10 cellular contexts compared by ENCODE assay signal in the genomic region with DNA sequence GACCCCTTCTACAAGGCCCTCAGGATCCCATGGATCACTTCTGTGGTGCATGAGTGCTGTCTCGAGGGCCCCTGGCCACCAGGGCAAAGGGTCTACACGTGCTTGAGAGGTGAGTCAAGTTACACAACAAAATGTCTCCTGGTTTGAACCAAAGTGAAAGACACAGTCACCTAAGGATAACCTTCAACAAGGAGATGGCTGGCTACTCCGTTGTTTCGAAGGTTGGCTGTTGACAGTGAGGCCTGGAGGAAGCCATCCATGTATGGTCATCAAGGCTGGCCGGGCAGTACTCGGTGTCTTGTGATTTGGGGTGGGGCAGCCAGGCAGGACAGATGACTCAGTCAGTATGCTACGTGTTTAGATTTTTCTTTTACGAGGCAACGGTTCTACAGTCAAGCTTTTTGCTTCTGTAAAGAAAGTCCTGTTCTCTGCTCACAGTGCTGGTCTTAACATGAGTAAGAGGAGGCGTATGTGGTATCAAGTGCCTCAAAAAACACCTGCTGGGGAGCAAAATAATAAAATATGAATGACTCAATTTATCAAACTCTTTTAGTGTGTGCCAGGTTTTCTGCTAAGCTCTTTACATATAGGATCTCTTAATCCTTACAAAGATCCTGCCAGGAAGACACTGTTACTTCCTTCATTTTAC. TPM values are rescaled to one million over a fixed set of nuclear protein-coding genes. Genes with fewer than 3 reads are reported as not detected.
DNase-seq lines count a peak whose midpoint lies in the region; ATAC-seq, FAIRE-seq and TF ChIP-seq lines count a peak whose summit lies in the region.
"Had no signal": no experiment of that assay in that cellular context is flagged by ENCODE, and none has a peak within 500 bp of the region (broad histone marks: within the 10 kb centered on the region; RNA-seq: fewer than 3 reads in every experiment).

No MANE protein-coding gene starts in this region.

- POLR2A ChIA-PET in OCI-LY7 (lab: Charles Lee) = interaction anchor here (0.6 kb wide), 1 partner anchor 9 kb away, joined by 6 read pairs; no protein-coding TSS in a partner anchor

- H3K4me3 ChIP-seq in brain microvascular endothelial cell (ENCODE audit: low read depth, low read length) = no peak overlapping the region
- no peak overlapping the region for H3K4me3 ChIP-seq in kidney (ENCODE audit: low read length in 2 of 2)
- no peak overlapping the region for H3K4me3 ChIP-seq in thyroid gland (replicated peaks in 1 of 3)
- H3K4me3 ChIP-seq in OCI-LY7 (ENCODE audit: low read depth, low read length, poor library complexity, severe bottlenecking) = no peak overlapping the region

- no TSS peak for BruUV-seq in OCI-LY7 (replicated peaks; lab: Mats Ljungman, UMichigan)

- H3K4me1 Mint-ChIP-seq in stimulated activated naive B cell treated with anti-CD40 and anti-IgM and Interleukin-4, amounts not matched to agents 10 μg/mL and 1 μg/mL and 100 μg/mL, for 72 hours = no peaks in the 10 kb centered on the region

- no peaks in the 10 kb centered on the region for H3K9me3 Mint-ChIP-seq in stimulated activated naive B cell treated with anti-CD40 and anti-IgM and Interleukin-4, amounts not matched to agents 10 μg/mL and 1 μg/mL and 100 μg/mL, for 72 hours

- no peaks in the 10 kb centered on the region for H3K9me3 ChIP-seq in kidney (ENCODE audit: control insufficient read depth in 1 of 2, low read length in 2 of 2)
- no peaks in the 10 kb centered on the region for H3K9me3 ChIP-seq in thyroid gland
- no peaks in the 10 kb centered on the region for H3K9me3 ChIP-seq in OCI-LY7 (ENCODE audit: low read length)

- CTCF ChIA-PET in OCI-LY7 (lab: Charles Lee; ENCODE audit: unreplicated experiment) = no interaction called here

- H3K27me3 Mint-ChIP-seq in stimulated activated naive B cell treated with anti-CD40 and anti-IgM and Interleukin-4, amounts not matched to agents 10 μg/mL and 1 μg/mL and 100 μg/mL, for 72 hours = no peaks in the 10 kb centered on the region

- H3K27me3 ChIP-seq in brain microvascular endothelial cell (replicated peaks) (no peaks in the 10 kb centered on the region), thyroid gland (no peaks in the 10 kb centered on the region)

- no peak overlapping the region for H2AFZ ChIP-seq in OCI-LY7 (ENCODE audit: low read length)

- peak overlapping the region; percentile 79 for H3K27ac ChIP-seq in brain microvascular endothelial cell
- no peak overlapping the region for H3K27ac ChIP-seq in kidney (ENCODE audit: low read depth in 2 of 2, low read length in 2 of 2)
- H3K27ac ChIP-seq in thyroid gland = peak overlapping the region in 1 of 3 donors; percentile 25
- H3K27ac ChIP-seq in OCI-LY7 (ENCODE audit: low read depth, low read length, poor library complexity, severe bottlenecking) = no peak overlapping the region

- TF ChIP-seq CTCF in brain microvascular endothelial cell (IDR thresholded peaks at IDR 0.05; ENCODE audit: low read depth, low read length, missing control alignments) (no peak), kidney (IDR thresholded peaks at IDR 0.05; ENCODE audit: borderline replicate concordance, extremely low read depth, insufficient read depth) (no peak), thyroid gland (IDR thresholded peaks at IDR 0.05) (no peak), OCI-LY7 (conservative IDR thresholded peaks at IDR 0.05; ENCODE audit: low read length) (no peak)

- H3K4me3 Mint-ChIP-seq in stimulated activated naive B cell treated with anti-CD40 and anti-IgM and Interleukin-4, amounts not matched to agents 10 μg/mL and 1 μg/mL and 100 μg/mL, for 72 hours = no peak overlapping the region

- no peaks in the 10 kb centered on the region for H4K20me1 ChIP-seq in OCI-LY7 (ENCODE audit: insufficient read depth, low read length)

- H3K27ac Mint-ChIP-seq in stimulated activated naive B cell treated with anti-CD40 and anti-IgM and Interleukin-4, amounts not matched to agents 10 μg/mL and 1 μg/mL and 100 μg/mL, for 72 hours = no peak overlapping the region

- H3K9ac ChIP-seq in kidney (ENCODE audit: low read length in 2 of 2) = no peak overlapping the region

- H3K9me2 ChIP-seq in OCI-LY7 (ENCODE audit: insufficient read depth, low read length) = no peaks in the 10 kb centered on the region

- no peak for ATAC-seq in GM19452 (IDR thresholded peaks at IDR 0.05; ENCODE audit: unreplicated experiment)
- ATAC-seq in stimulated activated naive B cell treated with anti-CD40 and anti-IgM and Interleukin-4, amounts not matched to agents 10 μg/mL and 1 μg/mL and 100 μg/mL, for 72 hours (replicated peaks) = no peak
- ATAC-seq: left lobe of liver had no signal

- H3K36me3 Mint-ChIP-seq in stimulated activated naive B cell treated with anti-CD40 and anti-IgM and Interleukin-4, amounts not matched to agents 10 μg/mL and 1 μg/mL and 100 μg/mL, for 72 hours = peaks cover 11 to 28% of the 10 kb centered on the region in 2 donors

- in situ Hi-C loops in brain microvascular endothelial cell (cut with HindIII; ENCODE audit: low pct_ligation_motif_present, low sequenced_read_pairs) = no loop called here

- intact Hi-C loops in kidney (cut with DNase I) = no loop called here
- intact Hi-C loops in thyroid gland (cut with DNase I) = no loop called here
- intact Hi-C loops in OCI-LY7 (cut with micrococcal nuclease; ENCODE audit: unreplicated experiment) = no loop called here

- no peaks in the 10 kb centered on the region for H3K36me3 ChIP-seq in brain microvascular endothelial cell (replicated peaks)
- no peaks in the 10 kb centered on the region for H3K36me3 ChIP-seq in kidney (ENCODE audit: control insufficient read depth in 1 of 2, insufficient read depth in 2 of 2, low read length in 2 of 2)
- H3K36me3 ChIP-seq in thyroid gland = no peaks in the 10 kb centered on the region
- no peaks in the 10 kb centered on the region for H3K36me3 ChIP-seq in OCI-LY7 (ENCODE audit: insufficient read depth, low read length)

- H3K4me1 ChIP-seq in kidney (ENCODE audit: control insufficient read depth in 1 of 2, insufficient read depth in 1 of 2, low read depth in 1 of 2, low read length in 2 of 2) = no peaks in the 10 kb centered on the region
- peaks cover 14 to 22% of the 10 kb centered on the region in 2 donors for H3K4me1 ChIP-seq in thyroid gland
- H3K4me1 ChIP-seq in OCI-LY7 (ENCODE audit: insufficient read depth, low read length, poor library complexity, severe bottlenecking) = no peaks in the 10 kb centered on the region

- 65% methylated on average over 10 of the region's 10 CpGs for WGBS in thyroid gland, 2 donors

- H3K79me2 ChIP-seq in OCI-LY7 (ENCODE audit: insufficient read depth, low read depth, low read length) = no peaks in the 10 kb centered on the region

- FAIRE-seq in kidney (lab: Jason Lieb, UNC) = no peak

- peak; percentile 87 for DNase-seq in HPDE6-E6E7 (ENCODE audit: extremely low spot score)
- peak; percentile 95 for DNase-seq in brain microvascular endothelial cell
- DNase-seq in kidney = peak; percentile 78
- DNase-seq in thyroid gland = peak; percentile 23 to 25
- DNase-seq in cerebellar nuclear complex (lab: John Stamatoyannopoulos, UW) = no peak
- no peak for DNase-seq in OCI-LY7 (ENCODE audit: low spot score)
- no peak for DNase-seq in stimulated activated naive B cell treated with anti-CD40 and anti-IgM and Interleukin-4, amounts not matched to agents 10 μg/mL and 1 μg/mL and 100 μg/mL, for 72 hours
- DNase-seq: NCI-H1105 treated with DMSO at 0.1 percent for 48 hours had no signal

- TF ChIP-seq POLR2A in thyroid gland (IDR thresholded peaks at IDR 0.05) = no peak

- no peak overlapping the region for H3K4me2 ChIP-seq in OCI-LY7 (ENCODE audit: low read length)

RNA-seq across cellular contexts. Expression of gene NT5DC3, which starts 18.0 kb away (rescaled TPM):
- total RNA-seq in kidney (7.8 TPM), thyroid gland (1 to 10 TPM; 3.6 to 5.8 (median 4.4) TPM), OCI-LY7 (2022) (6.2 and 7.5 TPM in 2 replicates)
- polyA plus RNA-seq in kidney (ENCODE audit: insufficient read depth, low read depth, low replicate concordance) = 1.1 TPM
- 4.6 and 4.7 TPM in 2 replicates for total RNA-seq in OCI-LY7 (2014; rRNA removed; shearing (Covaris generic))

Comparison
In these comparisons a context has a peak if more than half of its experiments do, and no peak if none do; other contexts are left out.
1. DNase-seq: peak in HPDE6-E6E7 (single experiment), brain microvascular endothelial cell (single experiment), kidney (single experiment) and thyroid gland (2 of 2); none in cerebellar nuclear complex (0 of 2), OCI-LY7 (single experiment) and stimulated activated naive B cell treated with anti-CD40 and anti-IgM and Interleukin-4, amounts not matched to agents 10 μg/mL and 1 μg/mL and 100 μg/mL, for 72 hours (single experiment).